Comparison of ENCODE assay signal across 22 cellular contexts in genomic region chr2:168037772-168038171, GRCh38.
"Had no signal": no experiment of that assay in that cellular context is flagged by ENCODE, and none has a peak within 500 bp of the region (broad histone marks: within the 10 kb centered on the region; RNA-seq: fewer than 3 reads in every experiment).

No MANE protein-coding gene starts in this region.

- H3K4me3 Mint-ChIP-seq: activated naive CD4-positive, alpha-beta T cell treated with anti-CD3 and anti-CD28 coated beads, Interleukin-2, amount 10 ng/mL, durations not matched to agents 7 days and 5 days; activated T-cell treated with anti-CD3 and anti-CD28 coated beads, Interleukin-2, amount 50 U/mL, for 72 hours; naive B cell; neural progenitor cell had no signal

- ATAC-seq: activated T-cell treated with anti-CD3 and anti-CD28 coated beads, Interleukin-2, amount 50 U/mL, for 72 hours; foreskin keratinocyte; left lobe of liver; lower lobe of right lung; stimulated activated naive CD8-positive, alpha-beta T cell treated with anti-CD3 and anti-CD28 coated beads, Interleukin-15, Interleukin-2, amounts not matched to agents 100 U/mL and 50 U/mL, for 24 hours had no signal

- H3K9me3 Mint-ChIP-seq: activated naive CD4-positive, alpha-beta T cell treated with anti-CD3 and anti-CD28 coated beads, Interleukin-2, amount 10 ng/mL, durations not matched to agents 7 days and 5 days; activated T-cell treated with anti-CD3 and anti-CD28 coated beads, Interleukin-2, amount 50 U/mL, for 72 hours; naive B cell; neural progenitor cell had no signal

- H3K4me3 ChIP-seq: colonic mucosa, dorsolateral prefrontal cortex, esophagus muscularis mucosa, lower lobe of right lung, neural progenitor cell, right atrium auricular region, upper lobe of left lung had no signal

- H3K27me3 Mint-ChIP-seq: activated naive CD4-positive, alpha-beta T cell treated with anti-CD3 and anti-CD28 coated beads, Interleukin-2, amount 10 ng/mL, durations not matched to agents 7 days and 5 days; naive B cell; progenitor cell of endocrine pancreas had no signal

- DNase-seq: activated CD4-positive, alpha-beta T cell treated with anti-CD3 and anti-CD28 coated beads, Interleukin-2, amount 50 U/mL, for 1 hour; activated CD4-positive, CD25-positive, alpha-beta regulatory T cell treated with anti-CD3 and anti-CD28 coated beads, Interleukin-2, amount 50 U/mL, for 72 hours; activated CD8-positive, alpha-beta memory T cell treated with anti-CD3 and anti-CD28 coated beads, Interleukin-2, amount 50 U/mL, for 4 hours; activated effector memory CD4-positive, alpha-beta T cell treated with anti-CD3 and anti-CD28 coated beads, Interleukin-2, amount 50 U/mL, for 16 hours; activated naive CD4-positive, alpha-beta T cell treated with anti-CD3 and anti-CD28 coated beads, Interleukin-2, amount 10 ng/mL, durations not matched to agents 7 days and 5 days; activated T-cell treated with anti-CD3 and anti-CD28 coated beads, Interleukin-2, amount 50 U/mL, for 72 hours; brain microvascular endothelial cell; central memory CD4-positive, alpha-beta T cell; colonic mucosa; dorsolateral prefrontal cortex; foreskin keratinocyte; lower lobe of right lung; naive B cell; stimulated activated CD4-positive, alpha-beta T cell treated with anti-CD3 and anti-CD28 coated beads, Interleukin-4, amount 100 ng/mL, for 24 hours; stimulated activated naive CD8-positive, alpha-beta T cell treated with anti-CD3 and anti-CD28 coated beads, Interleukin-15, Interleukin-2, amounts not matched to agents 100 U/mL and 50 U/mL, for 24 hours; upper lobe of left lung; WERI-Rb-1 had no signal

- H3K27ac Mint-ChIP-seq: activated naive CD4-positive, alpha-beta T cell treated with anti-CD3 and anti-CD28 coated beads, Interleukin-2, amount 10 ng/mL, durations not matched to agents 7 days and 5 days; activated T-cell treated with anti-CD3 and anti-CD28 coated beads, Interleukin-2, amount 50 U/mL, for 72 hours; naive B cell; neural progenitor cell; progenitor cell of endocrine pancreas had no signal
